In genomic region chr16:84227548-84227947, GRCh38 we compare ENCODE assay signal across 19 cellular contexts. TPM values are rescaled to one million over a fixed set of nuclear protein-coding genes. Genes with fewer than 3 reads are reported as not detected.
DNase-seq lines count a peak whose midpoint lies in the region; ATAC-seq, FAIRE-seq and TF ChIP-seq lines count a peak whose summit lies in the region.
"Had no signal": no experiment of that assay in that cellular context is flagged by ENCODE, and none has a peak within 500 bp of the region (broad histone marks: within the 10 kb centered on the region; RNA-seq: fewer than 3 reads in every experiment).

No MANE protein-coding gene starts in this region.

- no peak for DNase-seq in A549 (ENCODE audit: low read depth in 1 of 2, low spot score in 1 of 2)
- DNase-seq in HFFc6 = no peak
- DNase-seq in WTC11 (ENCODE audit: low spot score) = no peak
- no peak for DNase-seq in nephron progenitor cell
- DNase-seq in inferior parietal cortex (ENCODE audit: extremely low spot score) = no peak
- no peak for DNase-seq in NCI-H446 (lab: John Stamatoyannopoulos, UW)
- no peak for DNase-seq in activated T-cell treated with anti-CD3 and anti-CD28 coated beads for 4 hours
- DNase-seq: CD4-positive, alpha-beta memory T cell; DMS153; GF-D8; KG1; NCI-H187; NCI-H524 treated with DMSO at 0.1 percent for 48 hours had no signal

- no peaks in the 10 kb centered on the region for H3K9me3 ChIP-seq in A549
- H3K9me3 ChIP-seq: BE2C, SJCRH30 had no signal

- WGBS in A549 (ENCODE audit: missing lambda C conversion rate) = 90% methylated on average over 6 of the region's 6 CpGs

- peaks cover 20% of the 10 kb centered on the region for H3K4me1 ChIP-seq in A549

- TF ChIP-seq EP300 in A549 (IDR thresholded peaks at IDR 0.05) = no peak

- H3K4me3 ChIP-seq in A549 = no peak overlapping the region
- H3K4me3 ChIP-seq: SJCRH30 had no signal

- H3K9me3 Mint-ChIP-seq in HFFc6 (no peaks in the 10 kb centered on the region), WTC11 (no peaks in the 10 kb centered on the region), nephron progenitor cell (no peaks in the 10 kb centered on the region)
- H3K9me3 Mint-ChIP-seq: CD4-positive, alpha-beta memory T cell had no signal

- H3K4me1 Mint-ChIP-seq in HFFc6 (ENCODE audit: low read depth) (peaks cover 45% of the 10 kb centered on the region), WTC11 (peaks cover 12% of the 10 kb centered on the region), nephron progenitor cell (peaks cover 48% of the 10 kb centered on the region)

- TF ChIP-seq CTCF in A549 (IDR thresholded peaks at IDR 0.05) = no peak
- no peak for TF ChIP-seq CTCF in HFFc6 (IDR thresholded peaks at IDR 0.05)
- TF ChIP-seq CTCF in WTC11 (IDR thresholded peaks at IDR 0.05) = no peak
- TF ChIP-seq CTCF in nephron progenitor cell (IDR thresholded peaks at IDR 0.05) = no peak

- peak overlapping the region; percentile 2; the same call in 1 of the 2 replicates for H3K27ac Mint-ChIP-seq in HFFc6
- H3K27ac Mint-ChIP-seq in WTC11 = no peak overlapping the region
- H3K27ac Mint-ChIP-seq in nephron progenitor cell = no peak overlapping the region
- H3K27ac Mint-ChIP-seq: CD4-positive, alpha-beta memory T cell had no signal

- TF ChIP-seq RAD21 in A549 (conservative IDR thresholded peaks at IDR 0.05 in 1 of 2, IDR thresholded peaks at IDR 0.05 in 1 of 2) = no peak

- H3K27ac ChIP-seq in A549 = peak overlapping the region; percentile 83 to 92

- H3K4me3 Mint-ChIP-seq in HFFc6 = peak overlapping the region; percentile 60; the same call in 1 of the 2 replicates
- H3K4me3 Mint-ChIP-seq in WTC11 = no peak overlapping the region
- peak overlapping the region; percentile 41 for H3K4me3 Mint-ChIP-seq in nephron progenitor cell
- H3K4me3 Mint-ChIP-seq: CD4-positive, alpha-beta memory T cell had no signal

- H3K36me3 Mint-ChIP-seq in HFFc6 (ENCODE audit: low read depth) (no peaks in the 10 kb centered on the region), WTC11 (no peaks in the 10 kb centered on the region), nephron progenitor cell (ENCODE audit: low read depth) (no peaks in the 10 kb centered on the region)
- H3K36me3 Mint-ChIP-seq: CD4-positive, alpha-beta memory T cell had no signal

- ATAC-seq in A549 = no peak
- ATAC-seq in WTC11 = no peak
- ATAC-seq in HG03139 (IDR thresholded peaks at IDR 0.05; ENCODE audit: unreplicated experiment) = no peak

- FAIRE-seq in A549 (lab: Jason Lieb, UNC) = no peak

- CTCF ChIA-PET in A549 (lab: Yijun Ruan, JAX) = interaction anchor here (1.8 to 2.6 kb wide), 2 partner anchors 41 to 50 kb away, joined by 4 to 13 read pairs; partner anchors contain the start of gene TAF1C
- CTCF ChIA-PET in WTC11 (lab: Charles Lee) = interaction anchor here (0.6 to 2.1 kb wide), 6 partner anchors 19 to 143 kb away, joined by 3 to 16 read pairs (median 6); partner anchors contain the start of gene TAF1C

- peak overlapping the region; percentile 66 for H3K4me2 ChIP-seq in A549

- POLR2A ChIA-PET in A549 (lab: Yijun Ruan, JAX) = interaction anchor here (1.0 to 1.2 kb wide), 3 partner anchors 21 to 110 kb away, joined by 3 to 6 read pairs (median 3); partner anchors contain the start of gene MBTPS1
- POLR2A ChIA-PET in WTC11 (lab: Charles Lee) = no interaction called here

- H3K27me3 Mint-ChIP-seq in HFFc6 (ENCODE audit: insufficient read depth) (peaks cover 12% of the 10 kb centered on the region), WTC11 (ENCODE audit: low read depth) (no peaks in the 10 kb centered on the region), nephron progenitor cell (ENCODE audit: low read depth, poor library complexity) (peaks cover 5% of the 10 kb centered on the region)

- no peak for TF ChIP-seq POLR2A in A549 (IDR thresholded peaks at IDR 0.05; ENCODE audit: low read length)

TF ChIP-seq in A549, 52 proteins besides CTCF, POLR2A, EP300 and RAD21:
- TF ChIP-seq KDM1A (IDR thresholded peaks at IDR 0.05; ENCODE audit: low read depth) (0 out of 2 replicates have a peak, but pooled peaks have one; percentile 26), ZSCAN20 (CRISPR knock-in tag; IDR thresholded peaks at IDR 0.05) (no peak), MAFK (IDR thresholded peaks at IDR 0.05; ENCODE audit: partially characterized antibody) (no peak), POLR2AphosphoS2 (conservative IDR thresholded peaks at IDR 0.05; ENCODE audit: low read length) (no peak), CHD2 (IDR thresholded peaks at IDR 0.05; ENCODE audit: low read length, partially characterized antibody) (no peak), MAX (IDR thresholded peaks at IDR 0.05) (no peak), ATOH8 (CRISPR knock-in tag; IDR thresholded peaks at IDR 0.05; ENCODE audit: low read depth) (no peak)

TF ChIP-seq in WTC11, 78 proteins besides CTCF, POLR2A, EP300 and RAD21 (continues in another document):
- no peak for TF ChIP-seq ARID4B (CRISPR knock-in tag; IDR thresholded peaks at IDR 0.05; ENCODE audit: borderline replicate concordance)
- peak; percentile 35; the same call in 1 of the 2 replicates for TF ChIP-seq ZNF121 (CRISPR knock-in tag; IDR thresholded peaks at IDR 0.05)
- no peak for TF ChIP-seq JAZF1 (CRISPR knock-in tag; IDR thresholded peaks at IDR 0.05)

RNA-seq across cellular contexts. Expression of gene KCNG4, which starts 12.3 kb away (rescaled TPM):
- polyA plus RNA-seq in A549 (2011; rRNA removed) = not detected in 2 replicates
- not detected in 2 replicates for polyA plus RNA-seq in A549 (2012; cell fraction: cytosol; rRNA removed)
- polyA plus RNA-seq in A549 (2012; cell fraction: nucleus; rRNA removed) = 0.01 TPM in 1 of 2 replicates, not detected in the other
- polyA plus RNA-seq in A549 (2017; fragmentation: RNase III; extraction: RNeasy Plus Mini Kit Qiagen cat#74134 plus additional on column Dnase treatment) = not detected in 3 replicates
- not detected in 2 replicates for polyA minus RNA-seq in A549 (2011; rRNA and poly(A)+ RNA removed)
- not detected for total RNA-seq in HFFc6 (2021; fragmentation: NEBNext Ultra II Directional; extraction: Animal tissue kit (Norgen Biotek cat#: 25700))
- not detected in 3 replicates for total RNA-seq in WTC11 (2021)
- total RNA-seq: CD4-positive, alpha-beta memory T cell; Daoy; H7 had no signal
- polyA plus RNA-seq: CD4-positive, alpha-beta memory T cell had no signal

RNA-seq across cellular contexts. Expression of gene ADAD2, which starts 36.6 kb away (rescaled TPM):
- not detected in 2 replicates for polyA plus RNA-seq in A549 (2011; rRNA removed)
- polyA plus RNA-seq in A549 (2012; cell fraction: cytosol; rRNA removed) = not detected in 2 replicates
- 0.02 TPM in 1 of 2 replicates, not detected in the other for polyA plus RNA-seq in A549 (2012; cell fraction: nucleus; rRNA removed)
- polyA plus RNA-seq in A549 (2017; fragmentation: RNase III; extraction: RNeasy Plus Mini Kit Qiagen cat#74134 plus additional on column Dnase treatment) = not detected in 3 replicates
- not detected in 2 replicates for polyA minus RNA-seq in A549 (2011; rRNA and poly(A)+ RNA removed)
- total RNA-seq in HFFc6 (2021; fragmentation: NEBNext Ultra II Directional; extraction: Animal tissue kit (Norgen Biotek cat#: 25700)) = not detected
- 0.71 to 1.6 TPM (median 1.4 TPM) in 3 replicates for total RNA-seq in WTC11 (2021)
- total RNA-seq: A172; CD4-positive, alpha-beta memory T cell; Daoy; H7 had no signal
- polyA plus RNA-seq: CD4-positive, alpha-beta memory T cell had no signal

RNA-seq across cellular contexts. Expression of gene TAF1C, which starts 40.7 kb away (rescaled TPM):
- polyA plus RNA-seq in A549 (2011; rRNA removed) (13.2 and 17.8 TPM in 2 replicates), A549 (2017; fragmentation: RNase III; extraction: RNeasy Plus Mini Kit Qiagen cat#74134 plus additional on column Dnase treatment) (32.8 to 41.2 TPM (median 38.6 TPM) in 3 replicates)
- polyA plus RNA-seq in A549 (2012; cell fraction: cytosol; rRNA removed) = 27.9 and 34.7 TPM in 2 replicates
- polyA plus RNA-seq in A549 (2012; cell fraction: nucleus; rRNA removed) = 325 and 360 TPM in 2 replicates
- polyA minus RNA-seq in A549 (2011; rRNA and poly(A)+ RNA removed) = 24.7 and 27.5 TPM in 2 replicates
- total RNA-seq in HFFc6 (2021; fragmentation: NEBNext Ultra II Directional; extraction: Animal tissue kit (Norgen Biotek cat#: 25700)) = 10 to 100 TPM; 22.0 to 30.4 (median 25.7) TPM
- total RNA-seq in WTC11 (2021) = 71.2 to 89.7 TPM (median 74.7 TPM) in 3 replicates
